Comparison of ENCODE assay signal across 8 cellular contexts in the genomic region with DNA sequence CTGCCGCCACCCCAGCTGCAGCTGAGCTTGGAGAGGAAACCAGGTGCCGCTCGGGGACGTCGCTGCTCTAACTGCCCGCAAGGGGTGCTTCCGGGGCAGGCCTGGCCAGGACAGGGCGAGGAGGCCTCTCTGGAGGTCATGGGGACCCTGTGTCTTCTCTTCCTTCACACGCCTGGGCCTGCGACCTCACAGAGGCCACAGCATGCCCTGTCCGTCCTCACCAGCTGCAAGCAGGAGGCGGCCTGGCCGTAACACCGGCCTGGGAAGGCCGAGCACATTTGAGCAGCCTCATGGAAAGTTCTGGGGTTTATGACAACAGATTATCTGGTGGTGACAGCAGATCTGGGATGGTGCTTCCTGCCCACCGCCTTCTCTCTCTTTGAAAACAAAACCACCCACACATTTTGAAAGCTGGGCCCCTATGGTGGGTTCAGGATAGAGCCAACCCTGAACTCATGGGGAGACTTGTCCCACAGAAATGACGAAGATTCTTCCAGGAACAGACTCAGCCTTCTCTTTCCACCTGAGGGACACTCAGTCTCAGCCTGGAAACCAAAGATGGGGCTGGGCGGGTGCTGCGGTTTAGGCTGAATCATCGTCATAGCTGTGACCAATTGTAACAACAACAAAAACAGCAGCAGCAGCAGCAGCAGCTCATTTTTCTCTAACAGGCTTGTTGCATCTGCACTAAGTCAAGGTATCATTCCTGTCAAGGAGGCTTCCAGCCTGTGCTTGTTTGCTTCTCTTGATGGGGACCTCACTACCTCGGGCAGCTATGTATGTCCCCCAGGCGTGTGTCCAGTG.
DNase-seq lines count a peak whose midpoint lies in the region; ATAC-seq and TF ChIP-seq lines count a peak whose summit lies in the region.

No MANE protein-coding gene starts in this region.

- no peak for ATAC-seq in GM18873 (IDR thresholded peaks at IDR 0.05; ENCODE audit: low FRiP score, unreplicated experiment)

- H3K4me1 ChIP-seq in Loucy (ENCODE audit: insufficient read depth, low read length, poor library complexity, severe bottlenecking) (peaks cover 22% of the 10 kb centered on the region), Karpas-422 (ENCODE audit: low read length) (no peaks in the 10 kb centered on the region)

- peak; percentile 66 to 76 for DNase-seq in activated CD4-positive, alpha-beta T cell treated with anti-CD3 and anti-CD28 coated beads, Interleukin-2, amount 50 U/mL, for 48 hours
- DNase-seq in epithelial cell of esophagus (ENCODE audit: low read depth) (peak; percentile 89), Karpas-422 (no peak), ureter (ENCODE audit: low spot score) (no peak), NCI-H1048 (lab: John Stamatoyannopoulos, UW) (no peak)
- DNase-seq in stimulated activated CD8-positive, alpha-beta memory T cell treated with anti-CD3 and anti-CD28 coated beads, Interleukin-12 subunit alpha, Interleukin-12 subunit beta, amount 100 ng/mL, for 1 hour (ENCODE audit: low read depth) = peak; percentile 10

- H3K9me2 ChIP-seq in Loucy (replicated peaks; ENCODE audit: low read depth, low read length) (no peaks in the 10 kb centered on the region), Karpas-422 (replicated peaks; ENCODE audit: insufficient read depth, low read length) (no peaks in the 10 kb centered on the region)

- no peak overlapping the region for H3K4me3 ChIP-seq in Loucy (ENCODE audit: low read length, poor library complexity, severe bottlenecking)
- no peak overlapping the region for H3K4me3 ChIP-seq in epithelial cell of esophagus (ENCODE audit: low read length)
- no peak overlapping the region for H3K4me3 ChIP-seq in Karpas-422 (ENCODE audit: low read length)

- H3K79me2 ChIP-seq in Loucy (ENCODE audit: insufficient read depth, low read length) (no peaks in the 10 kb centered on the region), Karpas-422 (ENCODE audit: low read length) (no peaks in the 10 kb centered on the region)

- no peaks in the 10 kb centered on the region for H3K9me3 ChIP-seq in Loucy (ENCODE audit: insufficient read depth, low read depth, low read length)
- H3K9me3 ChIP-seq in Karpas-422 (ENCODE audit: low read length) = no peaks in the 10 kb centered on the region

- no peaks in the 10 kb centered on the region for H3F3A ChIP-seq in Loucy (ENCODE audit: low read depth)

- H3K9ac ChIP-seq in Loucy (ENCODE audit: low read depth, low read length, poor library complexity, severe bottlenecking) (peak overlapping the region; percentile 30), Karpas-422 (ENCODE audit: low read length) (no peak overlapping the region)

- no peaks in the 10 kb centered on the region for H3K36me3 ChIP-seq in Loucy (ENCODE audit: insufficient read depth, low read length)
- no peaks in the 10 kb centered on the region for H3K36me3 ChIP-seq in Karpas-422 (ENCODE audit: insufficient read depth, low read length)

- H3K4me2 ChIP-seq in Loucy (ENCODE audit: low read depth, low read length, poor library complexity, severe bottlenecking) (peak overlapping the region; percentile 18), Karpas-422 (ENCODE audit: low read depth, low read length, poor library complexity, severe bottlenecking) (no peak overlapping the region)

- H3K27ac ChIP-seq in Karpas-422 (ENCODE audit: low read length) = no peak overlapping the region

- peak overlapping the region; percentile 61; the same call in 1 of the 2 replicates for H2AFZ ChIP-seq in Loucy (ENCODE audit: low read length)
- no peak overlapping the region for H2AFZ ChIP-seq in Karpas-422 (ENCODE audit: low read length)

- H4K20me1 ChIP-seq in Loucy (ENCODE audit: insufficient read depth, low read length, poor library complexity, severe bottlenecking) (no peaks in the 10 kb centered on the region), Karpas-422 (ENCODE audit: insufficient read depth, low read depth, low read length) (no peaks in the 10 kb centered on the region)

- no peak; the same call in 1 of the 2 replicates for TF ChIP-seq CTCF in Loucy (conservative IDR thresholded peaks at IDR 0.05; ENCODE audit: low read length)
- no peak for TF ChIP-seq CTCF in epithelial cell of esophagus (IDR thresholded peaks at IDR 0.05; ENCODE audit: insufficient read depth, low read depth, low read length, missing control alignments)

- H3K27me3 ChIP-seq in Loucy (ENCODE audit: insufficient read depth, low read length, poor library complexity, severe bottlenecking) = no peaks in the 10 kb centered on the region
- H3K27me3 ChIP-seq in Karpas-422 (ENCODE audit: low read length) = no peaks in the 10 kb centered on the region

Comparison
In these comparisons a context has a peak if more than half of its experiments do, and no peak if none do; other contexts are left out.
1. DNase-seq: peak in activated CD4-positive, alpha-beta T cell treated with anti-CD3 and anti-CD28 coated beads, Interleukin-2, amount 50 U/mL, for 48 hours (2 of 2), epithelial cell of esophagus (single experiment) and stimulated activated CD8-positive, alpha-beta memory T cell treated with anti-CD3 and anti-CD28 coated beads, Interleukin-12 subunit alpha, Interleukin-12 subunit beta, amount 100 ng/mL, for 1 hour (single experiment); none in Karpas-422 (single experiment), ureter (single experiment) and NCI-H1048 (single experiment).